ENCODE assay signal across 15 cellular contexts in genomic region chr6:136594671-136595070, GRCh38. TPM values are rescaled to one million over a fixed set of nuclear protein-coding genes. Genes with fewer than 3 reads are reported as not detected.
DNase-seq lines count a peak whose midpoint lies in the region; ATAC-seq, FAIRE-seq and TF ChIP-seq lines count a peak whose summit lies in the region.
"Had no signal": no experiment of that assay in that cellular context is flagged by ENCODE, and none has a peak within 500 bp of the region (broad histone marks: within the 10 kb centered on the region; RNA-seq: fewer than 3 reads in every experiment).

No MANE protein-coding gene starts in this region.

- CTCF ChIA-PET in GM12878 (lab: Yijun Ruan, JAX): interaction anchor here (0.7 to 2.5 kb wide), 7 partner anchors 10 to 200 kb away, joined by 3 to 14 read pairs (median 4); partner anchors contain the start of gene MAP3K5

- no peak for FAIRE-seq in GM12878 (lab: Jason Lieb, UNC)
- FAIRE-seq: A549, HTR-8/SVneo, urothelium cell line had no signal

- peak overlapping the region; percentile 51 for H2AFZ ChIP-seq in MM.1S (ENCODE audit: low read length)
- H2AFZ ChIP-seq in GM12878 (ENCODE audit: control insufficient read depth, low read depth, low read length): no peak overlapping the region
- H2AFZ ChIP-seq: neural progenitor cell had no signal

- H3K9me3 ChIP-seq in MM.1S (replicated peaks; ENCODE audit: insufficient read depth, low read length): no peaks in the 10 kb centered on the region
- no peaks in the 10 kb centered on the region for H3K9me3 ChIP-seq in GM12878 (replicated peaks; ENCODE audit: control insufficient read depth, insufficient read depth, low read length)
- H3K9me3 ChIP-seq in skeletal muscle satellite cell (replicated peaks; ENCODE audit: low read length): no peaks in the 10 kb centered on the region
- H3K9me3 ChIP-seq: A549 had no signal

- no peak for TF ChIP-seq POLR2A in GM12878 (IDR thresholded peaks at IDR 0.05; ENCODE audit: low read depth, low read length)

- H3K36me3 Mint-ChIP-seq in T-helper 2 cell treated with Interferon-gamma antibody and Interleukin-4, amounts not matched to agents 5 μg/mL and 100 μg/mL, for 36 hours (ENCODE audit: low read depth): peaks cover 55% of the 10 kb centered on the region
- H3K36me3 Mint-ChIP-seq: neural progenitor cell had no signal

- H3K27ac ChIP-seq in MM.1S (ENCODE audit: low read length) (peak overlapping the region; percentile 86), GM12878 (ENCODE audit: control insufficient read depth, insufficient read depth) (peak overlapping the region; percentile 83)
- H3K27ac ChIP-seq: A549, neural progenitor cell had no signal

- no peaks in the 10 kb centered on the region for H3K9me2 ChIP-seq in MM.1S (replicated peaks; ENCODE audit: insufficient read depth, low read length)

- 86% methylated on average over 8 of the region's 8 CpGs for WGBS in GM12878 (ENCODE audit: insufficient coverage, insufficient replicate concordance, low lambda C conversion rate, missing lambda C conversion rate)

- H3K4me1 Mint-ChIP-seq in T-helper 2 cell treated with Interferon-gamma antibody and Interleukin-4, amounts not matched to agents 5 μg/mL and 100 μg/mL, for 36 hours (ENCODE audit: low read depth): peaks cover 20% of the 10 kb centered on the region
- H3K4me1 Mint-ChIP-seq: neural progenitor cell had no signal

- intact Hi-C loops in GM12878 (cut with micrococcal nuclease; ENCODE audit: unreplicated experiment): loop anchor here (5.0 kb wide), 1 partner anchor 198 kb away; the partner anchor contains the start of gene MAP3K5

- no peaks in the 10 kb centered on the region for H3K9me3 Mint-ChIP-seq in T-helper 2 cell treated with Interferon-gamma antibody and Interleukin-4, amounts not matched to agents 5 μg/mL and 100 μg/mL, for 36 hours
- H3K9me3 Mint-ChIP-seq: activated T-cell treated with anti-CD3 and anti-CD28 coated beads, Interleukin-2, amount 50 U/mL, for 4 hours; neural progenitor cell had no signal

- peak overlapping the region; percentile 54 for H3K4me3 Mint-ChIP-seq in T-helper 2 cell treated with Interferon-gamma antibody and Interleukin-4, amounts not matched to agents 5 μg/mL and 100 μg/mL, for 36 hours
- H3K4me3 Mint-ChIP-seq: neural progenitor cell had no signal

- H3K79me2 ChIP-seq in MM.1S (ENCODE audit: low read length): no peaks in the 10 kb centered on the region
- H3K79me2 ChIP-seq in GM12878 (ENCODE audit: control insufficient read depth, insufficient read depth, low read length): no peaks in the 10 kb centered on the region

- H4K20me1 ChIP-seq in MM.1S (ENCODE audit: insufficient read depth, low read length) (no peaks in the 10 kb centered on the region), GM12878 (ENCODE audit: control insufficient read depth, insufficient read depth) (no peaks in the 10 kb centered on the region)

- peak overlapping the region; percentile 76 for H3K4me2 ChIP-seq in MM.1S (ENCODE audit: low read depth, low read length)
- peak overlapping the region; percentile 28 for H3K4me2 ChIP-seq in GM12878 (ENCODE audit: control insufficient read depth, insufficient read depth)
- peak overlapping the region; percentile 29 for H3K4me2 ChIP-seq in skeletal muscle satellite cell (ENCODE audit: low read length)
- H3K4me2 ChIP-seq: neural progenitor cell had no signal

- TF ChIP-seq CTCF in MM.1S (IDR thresholded peaks at IDR 0.05; ENCODE audit: low read length): no peak
- TF ChIP-seq CTCF in GM12878 (IDR thresholded peaks at IDR 0.05 in 2 of 3, conservative IDR thresholded peaks at IDR 0.05 in 1 of 3; ENCODE audit: control insufficient read depth in 2 of 3, extremely low read depth in 1 of 3, insufficient read depth in 1 of 3, low read depth in 3 of 3, low read length in 3 of 3): no peak

- TF ChIP-seq RAD21 in GM12878 (IDR thresholded peaks at IDR 0.05; ENCODE audit: insufficient read depth, low read depth, low read length): no peak

- peaks cover 6% of the 10 kb centered on the region for H3F3A ChIP-seq in MM.1S (ENCODE audit: insufficient read depth, low read length)

- peak overlapping the region; percentile 34; the same call in 1 of the 2 replicates for H3K9ac ChIP-seq in MM.1S (ENCODE audit: low read length)
- no peak overlapping the region for H3K9ac ChIP-seq in GM12878 (ENCODE audit: control insufficient read depth, insufficient read depth, low read length)
- peak overlapping the region; percentile 60 for H3K9ac ChIP-seq in skeletal muscle satellite cell (ENCODE audit: low read depth, low read length)
- H3K9ac ChIP-seq: neural progenitor cell had no signal

- peaks cover 25% of the 10 kb centered on the region for H3K4me1 ChIP-seq in MM.1S (ENCODE audit: low read length)
- peaks cover 13% of the 10 kb centered on the region; the same call in 1 of the 2 replicates for H3K4me1 ChIP-seq in GM12878 (ENCODE audit: control insufficient read depth, insufficient read depth, low read length)
- H3K4me1 ChIP-seq in skeletal muscle satellite cell (ENCODE audit: control insufficient read depth, insufficient read depth, low read length): peaks cover 20% of the 10 kb centered on the region
- H3K4me1 ChIP-seq: neural progenitor cell had no signal

- H3K27me3 ChIP-seq in MM.1S (replicated peaks; ENCODE audit: insufficient read depth, low read length) (no peaks in the 10 kb centered on the region), GM12878 (replicated peaks in 1 of 2; ENCODE audit: control insufficient read depth in 2 of 2, insufficient read depth in 2 of 2, low read length in 1 of 2) (no peaks in the 10 kb centered on the region), skeletal muscle satellite cell (ENCODE audit: control insufficient read depth, insufficient read depth, low read length) (no peaks in the 10 kb centered on the region)
- H3K27me3 ChIP-seq: neural progenitor cell had no signal

- H3K27me3 Mint-ChIP-seq in T-helper 2 cell treated with Interferon-gamma antibody and Interleukin-4, amounts not matched to agents 5 μg/mL and 100 μg/mL, for 36 hours (ENCODE audit: low read depth): no peaks in the 10 kb centered on the region

- SMC1A ChIA-PET in GM12878 (lab: Charles Lee; ENCODE audit: uncharacterized antibody, unreplicated experiment): interaction anchor here (1.2 to 1.9 kb wide), 8 partner anchors 8 to 199 kb away, joined by 4 to 11 read pairs (median 6); partner anchors contain the start of gene MAP3K5

- peak overlapping the region; percentile 86 for H3K27ac Mint-ChIP-seq in T-helper 2 cell treated with Interferon-gamma antibody and Interleukin-4, amounts not matched to agents 5 μg/mL and 100 μg/mL, for 36 hours
- H3K27ac Mint-ChIP-seq: neural progenitor cell had no signal

- POLR2A ChIA-PET in GM12878 (lab: Charles Lee): interaction anchor here (1.0 to 1.5 kb wide), 4 partner anchors 9 to 196 kb away, joined by 3 to 7 read pairs (median 3); no protein-coding TSS in a partner anchor

- ATAC-seq in GM12878: no peak
- no peak for ATAC-seq in GM18502 (IDR thresholded peaks at IDR 0.05; ENCODE audit: poor library complexity, unreplicated experiment)

- peak overlapping the region; percentile 53 for H3K4me3 ChIP-seq in MM.1S (ENCODE audit: low read length)
- 0 out of 2 replicates have a peak overlapping the region, but pooled peaks have one; percentile 20 for H3K4me3 ChIP-seq in GM12878
- no peak overlapping the region for H3K4me3 ChIP-seq in skeletal muscle satellite cell (ENCODE audit: low read length)
- H3K4me3 ChIP-seq: A549, neural progenitor cell had no signal

- no peak for DNase-seq in T-helper 2 cell treated with Interferon-gamma antibody and Interleukin-4, amounts not matched to agents 5 μg/mL and 100 μg/mL, for 36 hours (ENCODE audit: low spot score)
- DNase-seq in T-helper 2 cell (no peak), MM.1S (no peak), GM12878 (ENCODE audit: low read depth, low spot score) (no peak), medulla oblongata (ENCODE audit: extremely low spot score) (no peak)
- no peak for DNase-seq in stimulated activated CD8-positive, alpha-beta memory T cell treated with anti-CD3 and anti-CD28 coated beads, Interleukin-4, amount 100 ng/mL, for 48 hours
- DNase-seq: activated T-cell treated with anti-CD3 and anti-CD28 coated beads, Interleukin-2, amount 50 U/mL, for 4 hours; left ventricle myocardium superior; NCI-H524 had no signal

- no peak for TF ChIP-seq EP300 in GM12878 (IDR thresholded peaks at IDR 0.05; ENCODE audit: borderline replicate concordance in 1 of 2, control insufficient read depth in 1 of 2, low read depth in 2 of 2, low read length in 2 of 2)

- in situ Hi-C loops in GM12878 (cut with MboI): no loop called here

- RAD21 ChIA-PET in GM12878 (lab: Charles Lee; ENCODE audit: unreplicated experiment): interaction anchor here (1.6 to 2.2 kb wide), 2 partner anchors 197 to 200 kb away, joined by 6 to 21 read pairs; partner anchors contain the start of gene MAP3K5

- H3K36me3 ChIP-seq in MM.1S (replicated peaks; ENCODE audit: insufficient read depth, low read length): no peaks in the 10 kb centered on the region
- peaks cover 6 to 39% of the 10 kb centered on the region in 2 experiments for H3K36me3 ChIP-seq in GM12878 (ENCODE audit: control insufficient read depth in 2 of 2, insufficient read depth in 2 of 2, low read length in 1 of 2)
- peaks cover 37% of the 10 kb centered on the region for H3K36me3 ChIP-seq in skeletal muscle satellite cell (ENCODE audit: insufficient read depth, low read length)
- H3K36me3 ChIP-seq: neural progenitor cell had no signal

- no TSS peak for BruUV-seq in GM12878 (replicated peaks; lab: Mats Ljungman, UMichigan)

TF ChIP-seq in GM12878, 131 proteins besides CTCF, POLR2A, EP300 and RAD21 (continues in another document):
- TF ChIP-seq ETV6 (conservative IDR thresholded peaks at IDR 0.05 in 1 of 2, IDR thresholded peaks at IDR 0.05 in 1 of 2; ENCODE audit: borderline replicate concordance in 1 of 2, low read depth in 1 of 2) (no peak), SUZ12 (IDR thresholded peaks at IDR 0.05; ENCODE audit: unreplicated experiment) (no peak)

RNA-seq across cellular contexts. Expression of gene MAP7, which starts 44.4 kb away (rescaled TPM):
- total RNA-seq in GM12878 (2013; cell fraction: nucleolus; rRNA removed): 0.25 TPM in 1 of 2 replicates, not detected in the other
- total RNA-seq in GM12878 (2014; rRNA removed) (0.05 and 0.17 TPM in 2 replicates), GM12878 (2014; rRNA removed; fragmentation: Illumina TruSeq; extraction: Trizol) (0.04 TPM in 1 of 2 replicates, not detected in the other), GM12878 (2021) (0.13 and 0.21 TPM in 2 replicates)
- 0.16 TPM for polyA plus RNA-seq in GM12878 (2011; ENCODE audit: low read depth)
- polyA plus RNA-seq in GM12878 (2011; rRNA removed) (0.09 and 0.10 TPM in 2 replicates), GM12878 (2014; fragmentation: Illumina TruSeq; extraction: Trizol) (0.07 and 0.21 TPM in 2 replicates), GM12878 (2014; fragmentation: Nextera tagmentation; extraction: Ambion mirVana) (not detected), GM12878 (2014; rRNA removed) (0.01 and 0.04 TPM in 2 replicates), GM12878 (2016; fragmentation: Nextera tagmentation; extraction: Ambion mirVana) (under 1 TPM; 0.05 to 0.09 TPM)
- polyA plus RNA-seq in GM12878 (2011; cell fraction: cytosol; rRNA removed): 0.05 and 0.10 TPM in 2 replicates
- polyA plus RNA-seq in GM12878 (2011; cell fraction: nucleus; rRNA removed): 0.07 and 0.15 TPM in 2 replicates
- 0.14 and 0.18 TPM in 2 replicates for polyA plus RNA-seq in GM12878 (2012)
- not detected in 2 replicates for polyA minus RNA-seq in GM12878 (2011; rRNA and poly(A)+ RNA removed)
- polyA minus RNA-seq in GM12878 (2011; cell fraction: cytosol; rRNA and poly(A)+ RNA removed): 0.67 and 0.94 TPM in 2 replicates
- 0.12 and 0.19 TPM in 2 replicates for polyA minus RNA-seq in GM12878 (2011; cell fraction: nucleus; rRNA and poly(A)+ RNA removed)
- total RNA-seq in skeletal muscle satellite cell (2012; rRNA removed): 0.22 and 0.25 TPM in 2 replicates
